ENCODE assay signal across 2 cellular contexts in the genomic region with DNA sequence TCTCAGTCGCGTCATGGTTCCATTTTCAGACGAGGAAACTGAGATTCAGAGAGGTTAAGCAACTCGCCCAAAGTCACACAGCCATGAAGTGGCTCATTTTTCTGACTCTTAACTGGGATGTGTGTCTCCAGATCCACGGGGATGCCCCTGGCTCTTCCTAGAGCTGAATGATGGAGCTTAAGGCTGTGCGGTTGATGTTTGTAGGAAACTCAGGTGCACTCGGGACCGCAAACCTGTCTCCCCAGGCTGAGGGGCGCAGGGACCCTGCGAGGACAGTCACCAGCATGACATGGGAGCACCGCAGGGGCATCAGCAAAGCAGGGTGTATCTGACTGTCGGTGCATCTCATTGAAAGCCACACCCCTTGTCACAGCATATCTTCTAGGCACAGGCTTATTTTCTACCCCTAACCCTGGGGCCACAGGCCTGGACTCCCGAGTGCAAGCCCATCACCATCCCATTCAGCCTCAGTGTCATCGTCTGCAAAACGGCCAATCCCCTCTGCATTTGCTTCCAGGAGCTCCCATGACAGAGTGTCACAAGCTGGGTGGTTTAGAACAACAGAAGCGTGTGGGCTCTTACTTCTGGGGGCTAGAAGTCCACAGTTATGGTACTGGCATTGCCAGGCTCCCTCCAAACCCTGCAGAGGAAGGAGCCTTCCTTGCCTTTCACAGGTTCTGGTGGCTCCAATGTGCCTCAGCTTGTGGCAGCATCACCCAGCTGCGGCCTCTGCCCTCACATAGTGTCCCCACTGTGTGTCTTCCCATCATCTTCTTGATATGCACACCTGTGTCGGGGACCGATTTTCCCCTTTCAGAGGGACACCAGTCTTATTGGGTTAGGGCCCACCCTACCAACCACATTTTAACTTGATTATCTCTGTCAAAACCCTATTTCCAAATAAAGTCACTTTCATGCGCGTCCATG.
TF ChIP-seq lines count a peak whose summit lies in the region.

No MANE protein-coding gene starts in this region.

TF ChIP-seq in A549, 52 proteins besides CTCF, POLR2A, EP300 and RAD21:
- TF ChIP-seq, protein P1, sequence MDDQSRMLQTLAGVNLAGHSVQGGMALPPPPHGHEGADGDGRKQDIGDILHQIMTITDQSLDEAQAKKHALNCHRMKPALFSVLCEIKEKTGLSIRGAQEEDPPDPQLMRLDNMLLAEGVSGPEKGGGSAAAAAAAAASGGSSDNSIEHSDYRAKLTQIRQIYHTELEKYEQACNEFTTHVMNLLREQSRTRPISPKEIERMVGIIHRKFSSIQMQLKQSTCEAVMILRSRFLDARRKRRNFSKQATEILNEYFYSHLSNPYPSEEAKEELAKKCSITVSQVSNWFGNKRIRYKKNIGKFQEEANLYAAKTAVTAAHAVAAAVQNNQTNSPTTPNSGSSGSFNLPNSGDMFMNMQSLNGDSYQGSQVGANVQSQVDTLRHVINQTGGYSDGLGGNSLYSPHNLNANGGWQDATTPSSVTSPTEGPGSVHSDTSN (IDR thresholded peaks at IDR 0.05), result no peak
- no peak for TF ChIP-seq FOXS1 (CRISPR knock-in tag; IDR thresholded peaks at IDR 0.05)
TF ChIP-seq in A549: peak in this region for 0.

TF ChIP-seq in K562, 482 proteins besides CTCF, POLR2A, EP300 and RAD21:
- TF ChIP-seq ZNF316 (IDR thresholded peaks at IDR 0.05) (no peak), HMG20B (CRISPR knock-in tag; IDR thresholded peaks at IDR 0.05) (no peak), ZFP36 (IDR thresholded peaks at IDR 0.05; ENCODE audit: low read depth, low read length, partially characterized antibody) (peak; percentile 79), BCOR (IDR thresholded peaks at IDR 0.05) (peak; percentile 74; the same call in 1 of the 2 replicates), GTF2E2 (tag; IDR thresholded peaks at IDR 0.05) (no peak), SP2 (IDR thresholded peaks at IDR 0.05; ENCODE audit: extremely low read depth, low read depth, low read length, poor library complexity, severe bottlenecking) (no peak), RBM25 (IDR thresholded peaks at IDR 0.05; ENCODE audit: low read depth, low read length, severe bottlenecking) (peak; percentile 92), KDM1A (IDR thresholded peaks at IDR 0.05) (0 out of 4 replicates have a peak, but pooled peaks of 1 of the 2 experiments have one; percentile 10), TGIF2 (CRISPR knock-in tag; IDR thresholded peaks at IDR 0.05) (no peak), TARDBP (IDR thresholded peaks at IDR 0.05) (no peak), SMARCA5 (IDR thresholded peaks at IDR 0.05) (0 out of 2 replicates have a peak, but pooled peaks have one; percentile 30), HNRNPL (IDR thresholded peaks at IDR 0.05; ENCODE audit: low read depth, low read length) (no peak)
- TF ChIP-seq, protein P2, sequence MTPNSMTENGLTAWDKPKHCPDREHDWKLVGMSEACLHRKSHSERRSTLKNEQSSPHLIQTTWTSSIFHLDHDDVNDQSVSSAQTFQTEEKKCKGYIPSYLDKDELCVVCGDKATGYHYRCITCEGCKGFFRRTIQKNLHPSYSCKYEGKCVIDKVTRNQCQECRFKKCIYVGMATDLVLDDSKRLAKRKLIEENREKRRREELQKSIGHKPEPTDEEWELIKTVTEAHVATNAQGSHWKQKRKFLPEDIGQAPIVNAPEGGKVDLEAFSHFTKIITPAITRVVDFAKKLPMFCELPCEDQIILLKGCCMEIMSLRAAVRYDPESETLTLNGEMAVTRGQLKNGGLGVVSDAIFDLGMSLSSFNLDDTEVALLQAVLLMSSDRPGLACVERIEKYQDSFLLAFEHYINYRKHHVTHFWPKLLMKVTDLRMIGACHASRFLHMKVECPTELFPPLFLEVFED (CRISPR knock-in tag; conservative IDR thresholded peaks at IDR 0.05), result no peak
